8 cellular contexts compared by ENCODE assay signal in genomic region chr5:143418140-143418866, GRCh38. TPM values are rescaled to one million over a fixed set of nuclear protein-coding genes. Genes with fewer than 3 reads are reported as not detected.
DNase-seq lines count a peak whose midpoint lies in the region; ATAC-seq and TF ChIP-seq lines count a peak whose summit lies in the region.

No MANE protein-coding gene starts in this region.

- TF ChIP-seq EP300 in stomach (IDR thresholded peaks at IDR 0.05), result no peak

- no peaks in the 10 kb centered on the region for H4K20me1 ChIP-seq in OCI-LY7 (ENCODE audit: insufficient read depth, low read length)

- peak overlapping the region; percentile 81 for H3K27ac Mint-ChIP-seq in activated T-cell treated with anti-CD3 and anti-CD28 coated beads, Interleukin-2, amount 50 U/mL, for 24 hours
- peak overlapping the region; percentile 52 for H3K27ac Mint-ChIP-seq in stimulated activated naive B cell treated with anti-CD40 and anti-IgM and Interleukin-4, amounts not matched to agents 10 μg/mL and 1 μg/mL and 100 μg/mL, for 72 hours

- H3K36me3 Mint-ChIP-seq in activated T-cell treated with anti-CD3 and anti-CD28 coated beads, Interleukin-2, amount 50 U/mL, for 24 hours (ENCODE audit: low read depth), result no peaks in the 10 kb centered on the region
- peaks cover 6 to 13% of the 10 kb centered on the region in 2 donors for H3K36me3 Mint-ChIP-seq in stimulated activated naive B cell treated with anti-CD40 and anti-IgM and Interleukin-4, amounts not matched to agents 10 μg/mL and 1 μg/mL and 100 μg/mL, for 72 hours

- H3K4me3 ChIP-seq in OCI-LY7 (ENCODE audit: low read depth, low read length, poor library complexity, severe bottlenecking) (no peak overlapping the region), stomach (no peak overlapping the region), A673 (ENCODE audit: low read depth, low read length, poor library complexity, severe bottlenecking) (no peak overlapping the region)

- no peak for DNase-seq in activated T-cell treated with anti-CD3 and anti-CD28 coated beads, Interleukin-2, amount 50 U/mL, for 24 hours
- DNase-seq in activated T-cell treated with anti-CD3 and anti-CD28 coated beads, Interleukin-2, amount 50 U/mL, for 48 hours, result no peak
- DNase-seq in OCI-LY7 (ENCODE audit: low spot score), result no peak
- no peak for DNase-seq in stimulated activated naive B cell treated with anti-CD40 and anti-IgM and Interleukin-4, amounts not matched to agents 10 μg/mL and 1 μg/mL and 100 μg/mL, for 72 hours
- DNase-seq in stomach, result no peak
- DNase-seq in activated naive CD4-positive, alpha-beta T cell treated with Interleukin-2 at 50 U/mL for 16 hours, result no peak
- DNase-seq in A673 (ENCODE audit: low spot score), result no peak

- peak overlapping the region; percentile 76 for H3K4me2 ChIP-seq in OCI-LY7 (ENCODE audit: low read length)

- no peaks in the 10 kb centered on the region for H3K9me3 Mint-ChIP-seq in activated T-cell treated with anti-CD3 and anti-CD28 coated beads, Interleukin-2, amount 50 U/mL, for 24 hours
- H3K9me3 Mint-ChIP-seq in stimulated activated naive B cell treated with anti-CD40 and anti-IgM and Interleukin-4, amounts not matched to agents 10 μg/mL and 1 μg/mL and 100 μg/mL, for 72 hours, result peaks cover 0 to 2% of the 10 kb centered on the region in 2 donors

- 33 to 59% (median 46%) methylated on average over 2 of the region's 2 CpGs for WGBS in stomach, 5 donors

- CTCF ChIA-PET in OCI-LY7 (lab: Charles Lee; ENCODE audit: unreplicated experiment), result no interaction called here
- CTCF ChIA-PET in A673 (lab: Charles Lee), result no interaction called here

- H3K27ac ChIP-seq in OCI-LY7 (ENCODE audit: low read depth, low read length, poor library complexity, severe bottlenecking) (no peak overlapping the region), stomach (no peak overlapping the region), A673 (ENCODE audit: low read depth, low read length, poor library complexity, severe bottlenecking) (no peak overlapping the region)

- TF ChIP-seq POLR2A in stomach (IDR thresholded peaks at IDR 0.05), result no peak

- peaks cover 67% of the 10 kb centered on the region for H3K79me2 ChIP-seq in OCI-LY7 (ENCODE audit: insufficient read depth, low read depth, low read length)

- peaks cover 32% of the 10 kb centered on the region for H3K4me1 Mint-ChIP-seq in activated T-cell treated with anti-CD3 and anti-CD28 coated beads, Interleukin-2, amount 50 U/mL, for 24 hours (ENCODE audit: low read depth)
- peaks cover 27 to 44% of the 10 kb centered on the region in 2 donors for H3K4me1 Mint-ChIP-seq in stimulated activated naive B cell treated with anti-CD40 and anti-IgM and Interleukin-4, amounts not matched to agents 10 μg/mL and 1 μg/mL and 100 μg/mL, for 72 hours

- H3K9me3 ChIP-seq in OCI-LY7 (ENCODE audit: low read length) (no peaks in the 10 kb centered on the region), stomach (no peaks in the 10 kb centered on the region), A673 (ENCODE audit: low read depth, low read length, poor library complexity, severe bottlenecking) (no peaks in the 10 kb centered on the region)

- BruUV-seq in OCI-LY7 (replicated peaks; lab: Mats Ljungman, UMichigan) (no TSS peak), A673 (replicated peaks; lab: Mats Ljungman, UMichigan) (no TSS peak)

- peak; percentile 55 for ATAC-seq in HG02623 (IDR thresholded peaks at IDR 0.05; ENCODE audit: unreplicated experiment)
- peak; percentile 80 to 86 for ATAC-seq in stimulated activated naive B cell treated with anti-CD40 and anti-IgM and Interleukin-4, amounts not matched to agents 10 μg/mL and 1 μg/mL and 100 μg/mL, for 72 hours (replicated peaks)

- TF ChIP-seq CTCF in OCI-LY7 (conservative IDR thresholded peaks at IDR 0.05; ENCODE audit: low read length) (no peak), stomach (IDR thresholded peaks at IDR 0.05) (no peak), A673 (conservative IDR thresholded peaks at IDR 0.05; ENCODE audit: low read depth, low read length) (no peak)

- no peaks in the 10 kb centered on the region for H3K27me3 ChIP-seq in stomach
- no peaks in the 10 kb centered on the region for H3K27me3 ChIP-seq in A673 (replicated peaks; ENCODE audit: insufficient read depth, low read depth, low read length, poor library complexity)

- H3K27me3 Mint-ChIP-seq in activated T-cell treated with anti-CD3 and anti-CD28 coated beads, Interleukin-2, amount 50 U/mL, for 24 hours, result no peaks in the 10 kb centered on the region
- H3K27me3 Mint-ChIP-seq in stimulated activated naive B cell treated with anti-CD40 and anti-IgM and Interleukin-4, amounts not matched to agents 10 μg/mL and 1 μg/mL and 100 μg/mL, for 72 hours, result peaks cover 0 to 3% of the 10 kb centered on the region in 2 donors

- no peaks in the 10 kb centered on the region for H3K9me2 ChIP-seq in OCI-LY7 (ENCODE audit: insufficient read depth, low read length)

- H3K4me3 Mint-ChIP-seq in activated T-cell treated with anti-CD3 and anti-CD28 coated beads, Interleukin-2, amount 50 U/mL, for 24 hours, result no peak overlapping the region
- H3K4me3 Mint-ChIP-seq in stimulated activated naive B cell treated with anti-CD40 and anti-IgM and Interleukin-4, amounts not matched to agents 10 μg/mL and 1 μg/mL and 100 μg/mL, for 72 hours, result peak overlapping the region in 1 of 2 donors; percentile 72

- POLR2A ChIA-PET in OCI-LY7 (lab: Charles Lee) (interaction anchor here (1.6 to 10.3 kb wide), 3 partner anchors 8 to 15 kb away, joined by 3 to 119 read pairs (median 29); no protein-coding TSS in a partner anchor), A673 (lab: Charles Lee; ENCODE audit: low non-redundant PET) (interaction anchor here (0.5 kb wide), 1 partner anchor 18 kb away, joined by 3 read pairs; no protein-coding TSS in a partner anchor)

- intact Hi-C loops in OCI-LY7 (cut with micrococcal nuclease; ENCODE audit: unreplicated experiment), result no loop called here
- intact Hi-C loops in stomach (cut with DNase I; ENCODE audit: low total_unique reads), result no loop called here
- intact Hi-C loops in A673 (cut with micrococcal nuclease; ENCODE audit: unreplicated experiment), result no loop called here

- H3K4me1 ChIP-seq in OCI-LY7 (ENCODE audit: insufficient read depth, low read length, poor library complexity, severe bottlenecking) (peaks cover 57% of the 10 kb centered on the region), stomach (peaks cover 0 to 20% (median 16%) of the 10 kb centered on the region in 4 donors), A673 (ENCODE audit: insufficient read depth, low read length, poor library complexity, severe bottlenecking) (no peaks in the 10 kb centered on the region)

- no peak overlapping the region for H2AFZ ChIP-seq in OCI-LY7 (ENCODE audit: low read length)

- peaks cover 15% of the 10 kb centered on the region for H3K36me3 ChIP-seq in OCI-LY7 (ENCODE audit: insufficient read depth, low read length)
- H3K36me3 ChIP-seq in stomach, result no peaks in the 10 kb centered on the region
- no peaks in the 10 kb centered on the region for H3K36me3 ChIP-seq in A673 (ENCODE audit: insufficient read depth, low read length, poor library complexity, severe bottlenecking)

RNA-seq across cellular contexts. Expression of gene NR3C1, which starts 14.8 kb away (rescaled TPM):
- total RNA-seq in OCI-LY7 (2014; rRNA removed; shearing (Covaris generic)), result 45.0 and 45.6 TPM in 2 replicates
- total RNA-seq in OCI-LY7 (2022), result 98.1 and 106 TPM in 2 replicates
- total RNA-seq in stomach, result 10 to 100 TPM in 4 of 5 donors, 1 to 10 TPM in 1; 6.4 to 82.8 (median 52.6) TPM
- polyA plus RNA-seq in stomach, result 10 to 100 TPM; 11.5 to 18.6 (median 12.9) TPM
- 12.7 and 15.3 TPM in 2 replicates for total RNA-seq in A673 (2021)
